In genomic region chr16:89484923-89485679, GRCh38 we compare ENCODE assay signal across 8 cellular contexts. TPM values are rescaled to one million over a fixed set of nuclear protein-coding genes. Genes with fewer than 3 reads are reported as not detected.
DNase-seq lines count a peak whose midpoint lies in the region; ATAC-seq and TF ChIP-seq lines count a peak whose summit lies in the region.
"Had no signal": no experiment of that assay in that cellular context is flagged by ENCODE, and none has a peak within 500 bp of the region (broad histone marks: within the 10 kb centered on the region; RNA-seq: fewer than 3 reads in every experiment).

No MANE protein-coding gene starts in this region.

- no peak for TF ChIP-seq CTCF in progenitor cell of endocrine pancreas (IDR thresholded peaks at IDR 0.05; ENCODE audit: unreplicated experiment)

- H3K4me1 Mint-ChIP-seq in activated T-helper 1 cell treated with anti-CD3 and anti-CD28 coated beads, Interleukin-12 subunit alpha, Interleukin-12 subunit beta, Interleukin-2, Interleukin-4 antibody, amounts not matched to agents 30 ng/mL and 10 ng/mL and 1 ng/mL, durations not matched to agents 14 hours and 24 hours and 36 hours (ENCODE audit: low read depth), result peaks cover 87% of the 10 kb centered on the region
- H3K4me1 Mint-ChIP-seq in progenitor cell of endocrine pancreas (ENCODE audit: low read depth), result peaks cover 66% of the 10 kb centered on the region

- ATAC-seq in GM18511 (IDR thresholded peaks at IDR 0.05; ENCODE audit: unreplicated experiment) (peak; percentile 41), HG03045 (IDR thresholded peaks at IDR 0.05; ENCODE audit: unreplicated experiment) (peak; percentile 29), HG03108 (IDR thresholded peaks at IDR 0.05; ENCODE audit: unreplicated experiment) (no peak)
- ATAC-seq: lower lobe of right lung had no signal

- H3K36me3 Mint-ChIP-seq in activated T-helper 1 cell treated with anti-CD3 and anti-CD28 coated beads, Interleukin-12 subunit alpha, Interleukin-12 subunit beta, Interleukin-2, Interleukin-4 antibody, amounts not matched to agents 30 ng/mL and 10 ng/mL and 1 ng/mL, durations not matched to agents 14 hours and 24 hours and 36 hours (ENCODE audit: low read depth), result peaks cover 32% of the 10 kb centered on the region
- H3K36me3 Mint-ChIP-seq in progenitor cell of endocrine pancreas (ENCODE audit: insufficient read depth), result peaks cover 5% of the 10 kb centered on the region

- intact Hi-C loops in activated T-helper 1 cell treated with anti-CD3 and anti-CD28 coated beads, Interleukin-12 subunit alpha, Interleukin-12 subunit beta, Interleukin-2, Interleukin-4 antibody, amounts not matched to agents 30 ng/mL and 10 ng/mL and 1 ng/mL, durations not matched to agents 14 hours and 24 hours and 36 hours (cut with micrococcal nuclease), result loop anchor here (1.0 to 2.0 kb wide), 5 partner anchors 9 to 160 kb away; no protein-coding TSS in a partner anchor

- DNase-seq in activated T-helper 1 cell treated with anti-CD3 and anti-CD28 coated beads, Interleukin-12 subunit alpha, Interleukin-12 subunit beta, Interleukin-2, Interleukin-4 antibody, amounts not matched to agents 30 ng/mL and 10 ng/mL and 1 ng/mL, durations not matched to agents 14 hours and 24 hours and 36 hours (ENCODE audit: low spot score), result no peak
- DNase-seq in progenitor cell of endocrine pancreas (ENCODE audit: low spot score, unreplicated experiment) (no peak), SKM-1 (lab: John Stamatoyannopoulos, UW; ENCODE audit: unreplicated experiment) (no peak), activated gamma-delta T cell (lab: John Stamatoyannopoulos, UW) (no peak)
- DNase-seq: lower lobe of right lung had no signal

- no peaks in the 10 kb centered on the region for H3K27me3 Mint-ChIP-seq in activated T-helper 1 cell treated with anti-CD3 and anti-CD28 coated beads, Interleukin-12 subunit alpha, Interleukin-12 subunit beta, Interleukin-2, Interleukin-4 antibody, amounts not matched to agents 30 ng/mL and 10 ng/mL and 1 ng/mL, durations not matched to agents 14 hours and 24 hours and 36 hours (ENCODE audit: insufficient read depth)
- H3K27me3 Mint-ChIP-seq in progenitor cell of endocrine pancreas, result no peaks in the 10 kb centered on the region

- peak overlapping the region; percentile 83 for H3K4me3 Mint-ChIP-seq in activated T-helper 1 cell treated with anti-CD3 and anti-CD28 coated beads, Interleukin-12 subunit alpha, Interleukin-12 subunit beta, Interleukin-2, Interleukin-4 antibody, amounts not matched to agents 30 ng/mL and 10 ng/mL and 1 ng/mL, durations not matched to agents 14 hours and 24 hours and 36 hours
- H3K4me3 Mint-ChIP-seq in progenitor cell of endocrine pancreas (ENCODE audit: low read depth), result peak overlapping the region; percentile 9

- H3K27ac Mint-ChIP-seq in activated T-helper 1 cell treated with anti-CD3 and anti-CD28 coated beads, Interleukin-12 subunit alpha, Interleukin-12 subunit beta, Interleukin-2, Interleukin-4 antibody, amounts not matched to agents 30 ng/mL and 10 ng/mL and 1 ng/mL, durations not matched to agents 14 hours and 24 hours and 36 hours, result peak overlapping the region; percentile 91
- peak overlapping the region; percentile 92 for H3K27ac Mint-ChIP-seq in progenitor cell of endocrine pancreas

- H3K9me3 Mint-ChIP-seq in activated T-helper 1 cell treated with anti-CD3 and anti-CD28 coated beads, Interleukin-12 subunit alpha, Interleukin-12 subunit beta, Interleukin-2, Interleukin-4 antibody, amounts not matched to agents 30 ng/mL and 10 ng/mL and 1 ng/mL, durations not matched to agents 14 hours and 24 hours and 36 hours, result no peaks in the 10 kb centered on the region
- no peaks in the 10 kb centered on the region for H3K9me3 Mint-ChIP-seq in progenitor cell of endocrine pancreas (ENCODE audit: low read depth)

RNA-seq across cellular contexts. Expression of gene ANKRD11, which starts 5.3 kb away (rescaled TPM):
- 176 and 179 TPM in 2 replicates for total RNA-seq in activated T-helper 1 cell treated with anti-CD3 and anti-CD28 coated beads, Interleukin-12 subunit alpha, Interleukin-12 subunit beta, Interleukin-2, Interleukin-4 antibody, amounts not matched to agents 30 ng/mL and 10 ng/mL and 1 ng/mL, durations not matched to agents 14 hours and 24 hours and 36 hours
- 178 and 183 TPM in 2 replicates for total RNA-seq in progenitor cell of endocrine pancreas

RNA-seq across cellular contexts. Expression of gene SPG7, which starts 23.1 kb away (rescaled TPM):
- 106 and 112 TPM in 2 replicates for total RNA-seq in activated T-helper 1 cell treated with anti-CD3 and anti-CD28 coated beads, Interleukin-12 subunit alpha, Interleukin-12 subunit beta, Interleukin-2, Interleukin-4 antibody, amounts not matched to agents 30 ng/mL and 10 ng/mL and 1 ng/mL, durations not matched to agents 14 hours and 24 hours and 36 hours
- 183 and 184 TPM in 2 replicates for total RNA-seq in progenitor cell of endocrine pancreas
